In genomic region chr7:14321947-14322346, GRCh38 we compare ENCODE assay signal across 19 cellular contexts.
DNase-seq lines count a peak whose midpoint lies in the region; ATAC-seq and TF ChIP-seq lines count a peak whose summit lies in the region.
"Had no signal": no experiment of that assay in that cellular context is flagged by ENCODE, and none has a peak within 500 bp of the region (broad histone marks: within the 10 kb centered on the region; RNA-seq: fewer than 3 reads in every experiment).

No MANE protein-coding gene starts in this region.

- 19 to 22% methylated on average over 2 of the region's 2 CpGs for WGBS in body of pancreas, 2 donors

- H3K27me3 Mint-ChIP-seq in activated naive CD8-positive, alpha-beta T cell treated with anti-CD3 and anti-CD28 coated beads for 36 hours: no peaks in the 10 kb centered on the region
- no peaks in the 10 kb centered on the region for H3K27me3 Mint-ChIP-seq in WTC11 (ENCODE audit: low read depth)
- H3K27me3 Mint-ChIP-seq: activated CD4-positive, alpha-beta memory T cell treated with anti-CD3 and anti-CD28 coated beads, Interleukin-2, amount 10 ng/mL, durations not matched to agents 7 days and 5 days; dendritic cell treated with granulocyte-macrophage colony-stimulating factor and Interleukin-4, amounts not matched to agents 40 ng/mL and 50 ng/mL, for 4 days had no signal

- no peaks in the 10 kb centered on the region for H3K27me3 ChIP-seq in body of pancreas
- H3K27me3 ChIP-seq: vagina had no signal

- peaks cover 4% of the 10 kb centered on the region for H3K4me1 ChIP-seq in body of pancreas
- H3K4me1 ChIP-seq: vagina had no signal

- peaks cover 5% of the 10 kb centered on the region for H3K9me3 Mint-ChIP-seq in activated naive CD8-positive, alpha-beta T cell treated with anti-CD3 and anti-CD28 coated beads for 36 hours
- H3K9me3 Mint-ChIP-seq in WTC11: peaks cover 12% of the 10 kb centered on the region
- H3K9me3 Mint-ChIP-seq: GM23338 had no signal

- H3K36me3 Mint-ChIP-seq in activated naive CD8-positive, alpha-beta T cell treated with anti-CD3 and anti-CD28 coated beads for 36 hours: no peaks in the 10 kb centered on the region
- H3K36me3 Mint-ChIP-seq in WTC11: no peaks in the 10 kb centered on the region
- H3K36me3 Mint-ChIP-seq: activated naive CD4-positive, alpha-beta T cell treated with anti-CD3 and anti-CD28 coated beads, Interleukin-2, amount 50 U/mL, for 72 hours had no signal

- no peaks in the 10 kb centered on the region for H3K4me1 Mint-ChIP-seq in activated naive CD8-positive, alpha-beta T cell treated with anti-CD3 and anti-CD28 coated beads for 36 hours
- peaks cover 3% of the 10 kb centered on the region; the same call in 1 of the 2 replicates for H3K4me1 Mint-ChIP-seq in WTC11
- H3K4me1 Mint-ChIP-seq: activated CD4-positive, alpha-beta memory T cell treated with anti-CD3 and anti-CD28 coated beads, Interleukin-2, amount 10 ng/mL, durations not matched to agents 7 days and 5 days; GM23338 had no signal

- no peak for TF ChIP-seq POLR2A in body of pancreas (IDR thresholded peaks at IDR 0.05)

- peak; percentile 81 for DNase-seq in COLO668 (lab: John Stamatoyannopoulos, UW; ENCODE audit: unreplicated experiment)
- DNase-seq in DMS53 treated with DMSO at 0.1 percent for 48 hours (lab: John Stamatoyannopoulos, UW; ENCODE audit: unreplicated experiment): peak; percentile 9
- DNase-seq in NCI-H2171 (lab: John Stamatoyannopoulos, UW): peak; percentile 43
- DNase-seq in body of pancreas: peak; percentile 40 to 79 (median 50)
- DNase-seq in activated naive CD8-positive, alpha-beta T cell treated with anti-CD3 and anti-CD28 coated beads for 36 hours: no peak
- DNase-seq in A172 (ENCODE audit: low spot score): no peak
- no peak for DNase-seq in WTC11 (ENCODE audit: low spot score)
- no peak for DNase-seq in effector CD4-positive, alpha-beta T cell
- DNase-seq: activated CD4-positive, alpha-beta memory T cell treated with anti-CD3 and anti-CD28 coated beads, Interleukin-2, amount 10 ng/mL, durations not matched to agents 7 days and 5 days; activated T-cell treated with anti-CD3 and anti-CD28 coated beads, Interleukin-2, amount 50 U/mL, for 48 hours; foreskin melanocyte; IMR-90; nucleus accumbens had no signal

- CTCF ChIA-PET in WTC11 (lab: Charles Lee): no interaction called here

- POLR2A ChIA-PET in WTC11 (lab: Charles Lee): no interaction called here

- H3K27ac Mint-ChIP-seq in activated naive CD8-positive, alpha-beta T cell treated with anti-CD3 and anti-CD28 coated beads for 36 hours: no peak overlapping the region
- H3K27ac Mint-ChIP-seq in WTC11: no peak overlapping the region
- H3K27ac Mint-ChIP-seq: activated CD4-positive, alpha-beta memory T cell treated with anti-CD3 and anti-CD28 coated beads, Interleukin-2, amount 10 ng/mL, durations not matched to agents 7 days and 5 days; activated naive CD4-positive, alpha-beta T cell treated with anti-CD3 and anti-CD28 coated beads, Interleukin-2, amount 50 U/mL, for 72 hours; dendritic cell treated with granulocyte-macrophage colony-stimulating factor and Interleukin-4, amounts not matched to agents 40 ng/mL and 50 ng/mL, for 4 days; GM23338 had no signal

- no peaks in the 10 kb centered on the region for H3K36me3 ChIP-seq in body of pancreas (replicated peaks in 1 of 2; ENCODE audit: insufficient read depth in 1 of 2, low read depth in 2 of 2)
- H3K36me3 ChIP-seq: vagina had no signal

- H3K9me3 ChIP-seq in body of pancreas: no peaks in the 10 kb centered on the region
- H3K9me3 ChIP-seq: vagina had no signal

- no peak overlapping the region for H3K4me3 ChIP-seq in body of pancreas
- H3K4me3 ChIP-seq: GM23338, vagina had no signal

- no peak overlapping the region for H3K4me3 Mint-ChIP-seq in activated naive CD8-positive, alpha-beta T cell treated with anti-CD3 and anti-CD28 coated beads for 36 hours
- H3K4me3 Mint-ChIP-seq in WTC11: no peak overlapping the region
- H3K4me3 Mint-ChIP-seq: activated CD4-positive, alpha-beta memory T cell treated with anti-CD3 and anti-CD28 coated beads, Interleukin-2, amount 10 ng/mL, durations not matched to agents 7 days and 5 days; dendritic cell treated with granulocyte-macrophage colony-stimulating factor and Interleukin-4, amounts not matched to agents 40 ng/mL and 50 ng/mL, for 4 days; GM23338 had no signal

- H3K27ac ChIP-seq in body of pancreas: no peak overlapping the region
- H3K27ac ChIP-seq: epithelial cell of prostate, RWPE1, vagina had no signal

- intact Hi-C loops in body of pancreas (cut with DNase I): no loop called here

- no peak for ATAC-seq in body of pancreas
- ATAC-seq in WTC11: no peak
- ATAC-seq: activated naive CD4-positive, alpha-beta T cell treated with anti-CD3 and anti-CD28 coated beads, Interleukin-2, amount 50 U/mL, for 72 hours; GM23338 had no signal

- TF ChIP-seq CTCF in body of pancreas (IDR thresholded peaks at IDR 0.05) (no peak), WTC11 (IDR thresholded peaks at IDR 0.05) (no peak)

TF ChIP-seq in WTC11, 78 proteins besides CTCF, POLR2A, EP300 and RAD21 (continues in another document):
- no peak for TF ChIP-seq MAX (CRISPR knock-in tag; IDR thresholded peaks at IDR 0.05)
- no peak for TF ChIP-seq IRF2 (CRISPR knock-in tag; IDR thresholded peaks at IDR 0.05; ENCODE audit: borderline replicate concordance, low read depth)
- no peak for TF ChIP-seq AR (CRISPR knock-in tag; IDR thresholded peaks at IDR 0.05)
- TF ChIP-seq ZSCAN18 (CRISPR knock-in tag; IDR thresholded peaks at IDR 0.05): no peak
- TF ChIP-seq JAZF1 (CRISPR knock-in tag; IDR thresholded peaks at IDR 0.05): no peak
- no peak for TF ChIP-seq ZNF138 (CRISPR knock-in tag; conservative IDR thresholded peaks at IDR 0.05)
- TF ChIP-seq GABPB1 (CRISPR knock-in tag; IDR thresholded peaks at IDR 0.05): no peak
- TF ChIP-seq, protein P1, sequence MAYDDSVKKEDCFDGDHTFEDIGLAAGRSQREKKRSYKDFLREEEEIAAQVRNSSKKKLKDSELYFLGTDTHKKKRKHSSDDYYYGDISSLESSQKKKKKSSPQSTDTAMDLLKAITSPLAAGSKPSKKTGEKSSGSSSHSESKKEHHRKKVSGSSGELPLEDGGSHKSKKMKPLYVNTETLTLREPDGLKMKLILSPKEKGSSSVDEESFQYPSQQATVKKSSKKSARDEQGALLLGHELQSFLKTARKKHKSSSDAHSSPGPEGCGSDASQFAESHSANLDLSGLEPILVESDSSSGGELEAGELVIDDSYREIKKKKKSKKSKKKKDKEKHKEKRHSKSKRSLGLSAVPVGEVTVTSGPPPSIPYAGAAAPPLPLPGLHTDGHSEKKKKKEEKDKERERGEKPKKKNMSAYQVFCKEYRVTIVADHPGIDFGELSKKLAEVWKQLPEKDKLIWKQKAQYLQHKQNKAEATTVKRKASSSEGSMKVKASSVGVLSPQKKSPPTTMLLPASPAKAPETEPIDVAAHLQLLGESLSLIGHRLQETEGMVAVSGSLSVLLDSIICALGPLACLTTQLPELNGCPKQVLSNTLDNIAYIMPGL (CRISPR knock-in tag; IDR thresholded peaks at IDR 0.05): no peak
- TF ChIP-seq, protein P2, sequence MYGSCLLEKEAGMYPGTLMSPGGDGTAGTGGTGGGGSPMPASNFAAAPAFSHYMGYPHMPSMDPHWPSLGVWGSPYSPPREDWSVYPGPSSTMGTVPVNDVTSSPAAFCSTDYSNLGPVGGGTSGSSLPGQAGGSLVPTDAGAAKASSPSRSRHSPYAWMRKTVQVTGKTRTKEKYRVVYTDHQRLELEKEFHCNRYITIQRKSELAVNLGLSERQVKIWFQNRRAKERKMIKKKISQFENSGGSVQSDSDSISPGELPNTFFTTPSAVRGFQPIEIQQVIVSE (CRISPR knock-in tag; IDR thresholded peaks at IDR 0.05; ENCODE audit: borderline replicate concordance): no peak

Comparison
In these comparisons a context has a peak if more than half of its experiments do, and no peak if none do; other contexts are left out.
1. DNase-seq: peak in COLO668 (single experiment), DMS53 treated with DMSO at 0.1 percent for 48 hours (single experiment), NCI-H2171 (single experiment) and body of pancreas (4 of 4); none in activated naive CD8-positive, alpha-beta T cell treated with anti-CD3 and anti-CD28 coated beads for 36 hours (single experiment), A172 (single experiment), WTC11 (single experiment) and effector CD4-positive, alpha-beta T cell (single experiment).